In the genomic region with DNA sequence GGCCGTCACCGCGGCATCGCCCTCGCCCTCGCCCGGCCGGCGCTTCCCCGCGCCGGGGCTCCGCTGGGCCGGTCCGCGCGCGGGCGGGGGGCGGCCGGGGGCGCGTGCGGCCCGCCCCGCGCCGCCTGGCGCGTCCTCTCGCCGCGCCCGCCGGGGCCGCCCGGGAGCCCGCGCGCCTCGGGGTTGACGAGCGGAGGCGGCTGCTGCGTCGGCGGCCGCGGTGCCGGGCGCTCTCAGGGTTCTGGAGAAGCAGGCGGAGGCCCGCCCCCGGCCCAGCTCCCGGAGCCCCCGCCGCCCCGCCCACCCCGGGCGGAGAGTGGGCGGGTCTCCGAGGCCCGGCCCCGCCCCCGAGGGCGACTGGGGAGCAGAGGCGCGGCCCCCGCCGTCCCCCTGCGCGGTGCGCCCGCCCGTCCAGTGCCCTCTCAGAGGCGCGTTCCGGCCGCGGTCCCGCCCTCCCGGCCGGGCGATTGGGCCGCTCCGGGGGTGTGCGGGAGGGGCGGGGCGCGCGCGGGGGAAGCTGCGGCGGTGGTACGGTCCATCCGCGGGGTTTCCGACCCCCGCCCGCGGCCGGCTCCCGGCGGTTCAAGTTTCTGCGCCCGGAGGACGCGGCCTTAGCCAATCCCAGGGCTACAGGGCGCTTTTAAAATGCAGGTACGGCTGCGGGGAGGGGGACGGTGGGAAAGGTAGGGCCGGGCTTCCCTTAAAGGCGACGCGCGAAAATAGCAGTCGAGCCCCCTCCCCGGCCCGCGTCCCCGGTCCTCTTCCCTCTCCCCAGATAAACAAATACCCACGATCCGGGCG, we compare ENCODE assay signal across 1 cellular context.
TF ChIP-seq lines count a peak whose summit lies in the region.

Gene CCDC85C, minus strand, starts transcription at position 243 of the 801 bp plus-strand sequence. CDS start 248 bp downstream, outside the sequence.

TF ChIP-seq in GM12878, 131 proteins besides CTCF, POLR2A, EP300 and RAD21 (continued from another document):
- TF ChIP-seq ATF3 (IDR thresholded peaks at IDR 0.05; ENCODE audit: borderline replicate concordance, extremely low read depth, low read depth, low read length) = no peak
- TF ChIP-seq CBX5 (IDR thresholded peaks at IDR 0.05; ENCODE audit: low read depth) = no peak
- no peak for TF ChIP-seq IRF4 (IDR thresholded peaks at IDR 0.05; ENCODE audit: low read depth, low read length)
- TF ChIP-seq SMC3 (IDR thresholded peaks at IDR 0.05; ENCODE audit: borderline replicate concordance, low read length) = no peak
- peak; percentile 49 for TF ChIP-seq SIX5 (IDR thresholded peaks at IDR 0.05; ENCODE audit: low read depth, low read length, severe bottlenecking)
- no peak for TF ChIP-seq TAF1 (IDR thresholded peaks at IDR 0.05; ENCODE audit: borderline replicate concordance, low read depth, low read length)
- TF ChIP-seq ZSCAN29 (IDR thresholded peaks at IDR 0.05) = 0 out of 2 replicates have a peak, but pooled peaks have one; percentile 13
- peak; percentile 14; the same call in 1 of the 2 replicates for TF ChIP-seq SIN3A (IDR thresholded peaks at IDR 0.05; ENCODE audit: low read depth, low read length)
TF ChIP-seq in GM12878: peak in this region for 33.
